In genomic region chr16:55502801-55503366, GRCh38 we compare ENCODE assay signal across 8 cellular contexts. TPM values are rescaled to one million over a fixed set of nuclear protein-coding genes. Genes with fewer than 3 reads are reported as not detected.
DNase-seq lines count a peak whose midpoint lies in the region; ATAC-seq and FAIRE-seq lines count a peak whose summit lies in the region.

No MANE protein-coding gene starts in this region.

- H3K9me2 ChIP-seq in Karpas-422 (replicated peaks; ENCODE audit: insufficient read depth, low read length) = no peaks in the 10 kb centered on the region

- no peak overlapping the region for H3K4me3 ChIP-seq in muscle layer of colon (ENCODE audit: low read depth in 1 of 2, low read length in 2 of 2)
- no peak overlapping the region for H3K4me3 ChIP-seq in Karpas-422 (ENCODE audit: low read length)

- H4K20me1 ChIP-seq in Karpas-422 (ENCODE audit: insufficient read depth, low read depth, low read length) = no peaks in the 10 kb centered on the region

- no peaks in the 10 kb centered on the region for H3K27me3 ChIP-seq in muscle layer of colon (ENCODE audit: control insufficient read depth in 1 of 2, insufficient read depth in 2 of 2, low read length in 2 of 2)
- no peaks in the 10 kb centered on the region for H3K27me3 ChIP-seq in Karpas-422 (ENCODE audit: low read length)

- H3K36me3 ChIP-seq in muscle layer of colon (ENCODE audit: insufficient read depth, low read length) (peaks cover 7% of the 10 kb centered on the region), Karpas-422 (ENCODE audit: insufficient read depth, low read length) (no peaks in the 10 kb centered on the region)

- H3K9me3 ChIP-seq in muscle layer of colon (ENCODE audit: low read length) = no peaks in the 10 kb centered on the region
- H3K9me3 ChIP-seq in Karpas-422 (ENCODE audit: low read length) = no peaks in the 10 kb centered on the region

- H3K4me1 ChIP-seq in muscle layer of colon (ENCODE audit: insufficient read depth, low read length) (peaks cover 47% of the 10 kb centered on the region), Karpas-422 (ENCODE audit: low read length) (no peaks in the 10 kb centered on the region)

- no peak overlapping the region for H2AFZ ChIP-seq in Karpas-422 (ENCODE audit: low read length)

- H3K27ac ChIP-seq in muscle layer of colon (ENCODE audit: low read depth, low read length) = peak overlapping the region; percentile 27
- H3K27ac ChIP-seq in Karpas-422 (ENCODE audit: low read length) = no peak overlapping the region

- peak; percentile 98 for FAIRE-seq in endometrium (lab: Jason Lieb, UNC)

- H3K9ac ChIP-seq in muscle layer of colon (ENCODE audit: low read length) (no peak overlapping the region), Karpas-422 (ENCODE audit: low read length) (no peak overlapping the region)

- no peaks in the 10 kb centered on the region for H3K79me2 ChIP-seq in Karpas-422 (ENCODE audit: low read length)

- no peak for ATAC-seq in HG02938 (IDR thresholded peaks at IDR 0.05; ENCODE audit: unreplicated experiment)

- DNase-seq in COLO829 (ENCODE audit: low spot score) (peak; percentile 88), NCI-H510A (lab: John Stamatoyannopoulos, UW) (peak; percentile 42), RKO (ENCODE audit: low spot score) (no peak), Karpas-422 (no peak), NCI-H2107 (lab: John Stamatoyannopoulos, UW) (no peak)

- H3K4me2 ChIP-seq in Karpas-422 (ENCODE audit: low read depth, low read length, poor library complexity, severe bottlenecking) = no peak overlapping the region

RNA-seq across cellular contexts. Expression of gene LPCAT2, which starts 6.0 kb away (rescaled TPM):
- not detected in 2 replicates for total RNA-seq in Karpas-422 (2014; rRNA removed; shearing (Covaris generic); ENCODE audit: low replicate concordance)

RNA-seq across cellular contexts. Expression of gene MMP2, which starts 23.9 kb away (rescaled TPM):
- not detected in 2 replicates for total RNA-seq in Karpas-422 (2014; rRNA removed; shearing (Covaris generic); ENCODE audit: low replicate concordance)

Comparison
In these comparisons a context has a peak if more than half of its experiments do, and no peak if none do; other contexts are left out.
1. DNase-seq: peak in COLO829 (single experiment) and NCI-H510A (single experiment); none in RKO (single experiment), Karpas-422 (single experiment) and NCI-H2107 (single experiment).